In genomic region chr11:5922749-5923426, GRCh38 we compare ENCODE assay signal across 9 cellular contexts. TPM values are rescaled to one million over a fixed set of nuclear protein-coding genes. Genes with fewer than 3 reads are reported as not detected.
DNase-seq lines count a peak whose midpoint lies in the region; ATAC-seq lines count a peak whose summit lies in the region.
"Had no signal": no experiment of that assay in that cellular context is flagged by ENCODE, and none has a peak within 500 bp of the region (broad histone marks: within the 10 kb centered on the region; RNA-seq: fewer than 3 reads in every experiment).

No MANE protein-coding gene starts in this region.

- ATAC-seq in GM18498 (IDR thresholded peaks at IDR 0.05; ENCODE audit: unreplicated experiment) (peak; percentile 73), GM19467 (IDR thresholded peaks at IDR 0.05; ENCODE audit: unreplicated experiment) (peak; percentile 63), HG03159 (IDR thresholded peaks at IDR 0.05; ENCODE audit: unreplicated experiment) (peak; percentile 87), HG03139 (IDR thresholded peaks at IDR 0.05; ENCODE audit: unreplicated experiment) (no peak)

- H3K4me3 ChIP-seq in effector memory CD4-positive, alpha-beta T cell (ENCODE audit: insufficient read depth, low read depth, low read length, poor library complexity, severe bottlenecking): no peak overlapping the region

- H3K4me1 ChIP-seq in effector memory CD4-positive, alpha-beta T cell (ENCODE audit: control insufficient read depth, insufficient read depth, low read length, poor library complexity, severe bottlenecking): no peaks in the 10 kb centered on the region

- H3K9me3 ChIP-seq in effector memory CD4-positive, alpha-beta T cell (ENCODE audit: control insufficient read depth, low read length): no peaks in the 10 kb centered on the region

- no peak overlapping the region for H3K27ac ChIP-seq in effector memory CD4-positive, alpha-beta T cell (ENCODE audit: insufficient read depth, low read length, poor library complexity, severe bottlenecking)

- no peaks in the 10 kb centered on the region for H3K27me3 ChIP-seq in effector memory CD4-positive, alpha-beta T cell (replicated peaks; ENCODE audit: control insufficient read depth, insufficient read depth, low read length, poor library complexity, severe bottlenecking)

- H3K36me3 ChIP-seq in effector memory CD4-positive, alpha-beta T cell (ENCODE audit: control insufficient read depth, insufficient read depth, low read length): no peaks in the 10 kb centered on the region

- DNase-seq in astrocyte of the hippocampus (ENCODE audit: low read depth, low spot score) (peak; percentile 3), retina (no peak), cerebellum (ENCODE audit: low spot score) (no peak)
- DNase-seq in effector memory CD4-positive, alpha-beta T cell: no peak
- DNase-seq: kidney glomerular epithelial cell had no signal

RNA-seq across cellular contexts. Expression of gene OR56A3, which starts 19.2 kb away (rescaled TPM):
- not detected for total RNA-seq in cerebellum

RNA-seq across cellular contexts. Expression of gene OR52E5, which starts 29.9 kb away (rescaled TPM):
- total RNA-seq in cerebellum: not detected

RNA-seq across cellular contexts. Expression of gene OR52E4, which starts 42.5 kb away (rescaled TPM):
- not detected for total RNA-seq in cerebellum

RNA-seq across cellular contexts. Expression of gene OR56A5, which starts 45.4 kb away (rescaled TPM):
- not detected for total RNA-seq in cerebellum
